Comparison of ENCODE assay signal across 1 cellular context in genomic region chr17:38656959-38657823, GRCh38.
TF ChIP-seq lines count a peak whose summit lies in the region.

No MANE protein-coding gene starts in this region.

TF ChIP-seq in HepG2, 621 proteins besides CTCF, POLR2A, EP300 and RAD21 (continued from another document and continues in another):
- TF ChIP-seq ZNF574 (CRISPR knock-in tag; IDR thresholded peaks at IDR 0.05): peak; percentile 64
- peak; percentile 21 for TF ChIP-seq PCBP2 (optimal IDR thresholded peaks at IDR 0.05; ENCODE audit: low read depth, low read length, poor library complexity, severe bottlenecking)
- TF ChIP-seq ZNF446 (CRISPR knock-in tag; IDR thresholded peaks at IDR 0.05): no peak
- TF ChIP-seq TBX3 (IDR thresholded peaks at IDR 0.05; ENCODE audit: borderline replicate concordance): peak; percentile 79
- no peak for TF ChIP-seq ATRX (CRISPR knock-in tag; IDR thresholded peaks at IDR 0.05; ENCODE audit: borderline replicate concordance)
- TF ChIP-seq CHD2 (IDR thresholded peaks at IDR 0.05; ENCODE audit: low read depth, low read length): no peak; the same call in none of the 2 replicates
- no peak for TF ChIP-seq ZNF619 (CRISPR knock-in tag; IDR thresholded peaks at IDR 0.05)
- TF ChIP-seq GABPA (IDR thresholded peaks at IDR 0.05; ENCODE audit: low read depth, low read length): peak; percentile 47
- TF ChIP-seq GABPA (CRISPR knock-in tag; IDR thresholded peaks at IDR 0.05; ENCODE audit: low read depth): peak; percentile 82
- TF ChIP-seq ZNF710 (CRISPR knock-in tag; IDR thresholded peaks at IDR 0.05; ENCODE audit: borderline replicate concordance): peak; percentile 78
- TF ChIP-seq ZNF10 (CRISPR knock-in tag; IDR thresholded peaks at IDR 0.05; ENCODE audit: borderline replicate concordance, low read depth): no peak
- no peak for TF ChIP-seq TEAD2 (CRISPR knock-in tag; IDR thresholded peaks at IDR 0.05)
- TF ChIP-seq POLR2AphosphoS2 (IDR thresholded peaks at IDR 0.05; ENCODE audit: low read depth, low read length): peak; percentile 95; the same call in 1 of the 2 replicates
- no peak for TF ChIP-seq ZNF253 (CRISPR knock-in tag; IDR thresholded peaks at IDR 0.05; ENCODE audit: borderline replicate concordance)
- no peak for TF ChIP-seq HHEX (CRISPR knock-in tag; IDR thresholded peaks at IDR 0.05)
- TF ChIP-seq ZNF44 (CRISPR knock-in tag; IDR thresholded peaks at IDR 0.05): no peak
- no peak for TF ChIP-seq FOXC1 (CRISPR knock-in tag; IDR thresholded peaks at IDR 0.05; ENCODE audit: borderline replicate concordance)
- TF ChIP-seq RFX1 (IDR thresholded peaks at IDR 0.05): no peak
- no peak; the same call in none of the 2 replicates for TF ChIP-seq DNMT3B (CRISPR knock-in tag; conservative IDR thresholded peaks at IDR 0.05)
- peak; percentile 82 for TF ChIP-seq ZBTB25 (CRISPR knock-in tag; IDR thresholded peaks at IDR 0.05)
- no peak for TF ChIP-seq RFX3 (CRISPR knock-in tag; IDR thresholded peaks at IDR 0.05)
- TF ChIP-seq, protein P1, sequence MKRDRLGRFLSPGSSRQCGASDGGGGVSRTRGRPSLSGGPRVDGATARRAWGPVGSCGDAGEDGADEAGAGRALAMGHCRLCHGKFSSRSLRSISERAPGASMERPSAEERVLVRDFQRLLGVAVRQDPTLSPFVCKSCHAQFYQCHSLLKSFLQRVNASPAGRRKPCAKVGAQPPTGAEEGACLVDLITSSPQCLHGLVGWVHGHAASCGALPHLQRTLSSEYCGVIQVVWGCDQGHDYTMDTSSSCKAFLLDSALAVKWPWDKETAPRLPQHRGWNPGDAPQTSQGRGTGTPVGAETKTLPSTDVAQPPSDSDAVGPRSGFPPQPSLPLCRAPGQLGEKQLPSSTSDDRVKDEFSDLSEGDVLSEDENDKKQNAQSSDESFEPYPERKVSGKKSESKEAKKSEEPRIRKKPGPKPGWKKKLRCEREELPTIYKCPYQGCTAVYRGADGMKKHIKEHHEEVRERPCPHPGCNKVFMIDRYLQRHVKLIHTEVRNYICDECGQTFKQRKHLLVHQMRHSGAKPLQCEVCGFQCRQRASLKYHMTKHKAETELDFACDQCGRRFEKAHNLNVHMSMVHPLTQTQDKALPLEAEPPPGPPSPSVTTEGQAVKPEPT (CRISPR knock-in tag; IDR thresholded peaks at IDR 0.05; ENCODE audit: low read depth): 0 out of 2 replicates have a peak, but pooled peaks have one; percentile 77
- TF ChIP-seq HOMEZ (CRISPR knock-in tag; IDR thresholded peaks at IDR 0.05; ENCODE audit: low read depth): peak; percentile 89; the same call in 1 of the 2 replicates
- TF ChIP-seq, protein P2, sequence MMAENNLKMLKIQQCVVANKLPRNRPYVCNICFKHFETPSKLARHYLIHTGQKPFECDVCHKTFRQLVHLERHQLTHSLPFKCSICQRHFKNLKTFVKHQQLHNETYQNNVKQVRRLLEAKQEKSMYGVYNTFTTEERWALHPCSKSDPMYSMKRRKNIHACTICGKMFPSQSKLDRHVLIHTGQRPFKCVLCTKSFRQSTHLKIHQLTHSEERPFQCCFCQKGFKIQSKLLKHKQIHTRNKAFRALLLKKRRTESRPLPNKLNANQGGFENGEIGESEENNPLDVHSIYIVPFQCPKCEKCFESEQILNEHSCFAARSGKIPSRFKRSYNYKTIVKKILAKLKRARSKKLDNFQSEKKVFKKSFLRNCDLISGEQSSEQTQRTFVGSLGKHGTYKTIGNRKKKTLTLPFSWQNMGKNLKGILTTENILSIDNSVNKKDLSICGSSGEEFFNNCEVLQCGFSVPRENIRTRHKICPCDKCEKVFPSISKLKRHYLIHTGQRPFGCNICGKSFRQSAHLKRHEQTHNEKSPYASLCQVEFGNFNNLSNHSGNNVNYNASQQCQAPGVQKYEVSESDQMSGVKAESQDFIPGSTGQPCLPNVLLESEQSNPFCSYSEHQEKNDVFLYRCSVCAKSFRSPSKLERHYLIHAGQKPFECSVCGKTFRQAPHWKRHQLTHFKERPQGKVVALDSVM (CRISPR knock-in tag; IDR thresholded peaks at IDR 0.05): peak; percentile 97
- peak; percentile 97 for TF ChIP-seq SNAPC4 (CRISPR knock-in tag; IDR thresholded peaks at IDR 0.05)
- TF ChIP-seq HOXA7 (CRISPR knock-in tag; IDR thresholded peaks at IDR 0.05): no peak
- peak; percentile 95 for TF ChIP-seq ZNF792 (CRISPR knock-in tag; IDR thresholded peaks at IDR 0.05)
- TF ChIP-seq ZMAT5 (CRISPR knock-in tag; IDR thresholded peaks at IDR 0.05; ENCODE audit: borderline replicate concordance, low read depth): no peak
- no peak for TF ChIP-seq HNRNPUL1 (IDR thresholded peaks at IDR 0.05; ENCODE audit: low read depth, low read length)
- TF ChIP-seq NCOA1 (CRISPR knock-in tag; IDR thresholded peaks at IDR 0.05): no peak
- peak; percentile 15; the same call in 1 of the 2 replicates for TF ChIP-seq DDIT3 (CRISPR knock-in tag; IDR thresholded peaks at IDR 0.05)
- TF ChIP-seq EZH2 (conservative IDR thresholded peaks at IDR 0.05; ENCODE audit: low read depth, low read length): no peak
- TF ChIP-seq ZNF557 (CRISPR knock-in tag; IDR thresholded peaks at IDR 0.05): no peak
- TF ChIP-seq, protein P3, sequence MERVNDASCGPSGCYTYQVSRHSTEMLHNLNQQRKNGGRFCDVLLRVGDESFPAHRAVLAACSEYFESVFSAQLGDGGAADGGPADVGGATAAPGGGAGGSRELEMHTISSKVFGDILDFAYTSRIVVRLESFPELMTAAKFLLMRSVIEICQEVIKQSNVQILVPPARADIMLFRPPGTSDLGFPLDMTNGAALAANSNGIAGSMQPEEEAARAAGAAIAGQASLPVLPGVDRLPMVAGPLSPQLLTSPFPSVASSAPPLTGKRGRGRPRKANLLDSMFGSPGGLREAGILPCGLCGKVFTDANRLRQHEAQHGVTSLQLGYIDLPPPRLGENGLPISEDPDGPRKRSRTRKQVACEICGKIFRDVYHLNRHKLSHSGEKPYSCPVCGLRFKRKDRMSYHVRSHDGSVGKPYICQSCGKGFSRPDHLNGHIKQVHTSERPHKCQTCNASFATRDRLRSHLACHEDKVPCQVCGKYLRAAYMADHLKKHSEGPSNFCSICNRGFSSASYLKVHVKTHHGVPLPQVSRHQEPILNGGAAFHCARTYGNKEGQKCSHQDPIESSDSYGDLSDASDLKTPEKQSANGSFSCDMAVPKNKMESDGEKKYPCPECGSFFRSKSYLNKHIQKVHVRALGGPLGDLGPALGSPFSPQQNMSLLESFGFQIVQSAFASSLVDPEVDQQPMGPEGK (CRISPR knock-in tag; IDR thresholded peaks at IDR 0.05): peak; percentile 97
- no peak; the same call in none of the 2 replicates for TF ChIP-seq ATF3 (CRISPR knock-in tag; IDR thresholded peaks at IDR 0.05)
- no peak for TF ChIP-seq ZNF251 (CRISPR knock-in tag; IDR thresholded peaks at IDR 0.05)
- TF ChIP-seq KDM6A (CRISPR knock-in tag; IDR thresholded peaks at IDR 0.05; ENCODE audit: low read depth): peak; percentile 86
- TF ChIP-seq ZNF205 (CRISPR knock-in tag; IDR thresholded peaks at IDR 0.05): peak; percentile 97
- no peak for TF ChIP-seq TBP (CRISPR knock-in tag; IDR thresholded peaks at IDR 0.05)
- no peak; the same call in 1 of the 2 replicates for TF ChIP-seq RFXANK (CRISPR knock-in tag; IDR thresholded peaks at IDR 0.05)
- peak; percentile 73; the same call in 1 of the 2 replicates for TF ChIP-seq KLF9 (CRISPR knock-in tag; IDR thresholded peaks at IDR 0.05; ENCODE audit: low read depth)
- TF ChIP-seq MED13 (CRISPR knock-in tag; IDR thresholded peaks at IDR 0.05): peak; percentile 91
- TF ChIP-seq KLF11 (CRISPR knock-in tag; IDR thresholded peaks at IDR 0.05): peak; percentile 69
- TF ChIP-seq HMG20B (CRISPR knock-in tag; conservative IDR thresholded peaks at IDR 0.05): peak; percentile 7; the same call in 1 of the 2 replicates
- no peak for TF ChIP-seq NPAS2 (CRISPR knock-in tag; IDR thresholded peaks at IDR 0.05; ENCODE audit: borderline replicate concordance)
